1 cellular context compared by ENCODE assay signal in genomic region chr5:36657563-36657995, GRCh38.
TF ChIP-seq lines count a peak whose summit lies in the region.

No MANE protein-coding gene starts in this region.

TF ChIP-seq in WTC11, 78 proteins besides CTCF, POLR2A, EP300 and RAD21 (continued from another document):
- no peak for TF ChIP-seq PRDM15 (CRISPR knock-in tag; IDR thresholded peaks at IDR 0.05)
- no peak for TF ChIP-seq HMGXB4 (CRISPR knock-in tag; IDR thresholded peaks at IDR 0.05)
